Comparison of ENCODE assay signal across 10 cellular contexts in genomic region chr1:212635141-212635601, GRCh38. TPM values are rescaled to one million over a fixed set of nuclear protein-coding genes. Genes with fewer than 3 reads are reported as not detected.
DNase-seq lines count a peak whose midpoint lies in the region; ATAC-seq lines count a peak whose summit lies in the region.
"Had no signal": no experiment of that assay in that cellular context is flagged by ENCODE, and none has a peak within 500 bp of the region (broad histone marks: within the 10 kb centered on the region; RNA-seq: fewer than 3 reads in every experiment).

No MANE protein-coding gene starts in this region.

- peak overlapping the region; percentile 29 for H3K27ac ChIP-seq in mesendoderm (ENCODE audit: low read depth, low read length)

- H3K79me2 ChIP-seq in mesendoderm (ENCODE audit: control insufficient read depth, insufficient read depth, low read length) = no peaks in the 10 kb centered on the region

- H3K4me2 ChIP-seq in mesendoderm (ENCODE audit: low read length) = no peak overlapping the region

- H2BK5ac ChIP-seq in mesendoderm (ENCODE audit: low read length) = no peak overlapping the region

- peaks cover 33% of the 10 kb centered on the region for H3K4me1 Mint-ChIP-seq in activated T-helper 2 cell treated with anti-CD3 and anti-CD28 coated beads, Interferon-gamma antibody, Interleukin-2, Interleukin-4, amounts not matched to agents 10 μg/mL and 5 μg/mL and 100 μg/mL, durations not matched to agents 14 hours and 24 hours and 36 hours (ENCODE audit: low read depth)

- H3K27me3 ChIP-seq in mesendoderm (ENCODE audit: insufficient read depth, low read length, poor library complexity) = no peaks in the 10 kb centered on the region

- H2AK5ac ChIP-seq in mesendoderm (ENCODE audit: low read length) = no peak overlapping the region

- H3K4ac ChIP-seq in mesendoderm (ENCODE audit: low read depth, low read length) = peak overlapping the region; percentile 18

- no peak overlapping the region for H3K18ac ChIP-seq in mesendoderm (ENCODE audit: low read length)

- H3K36me3 ChIP-seq in mesendoderm (ENCODE audit: control insufficient read depth, insufficient read depth, low read length) = no peaks in the 10 kb centered on the region

- intact Hi-C loops in activated T-helper 2 cell treated with anti-CD3 and anti-CD28 coated beads, Interferon-gamma antibody, Interleukin-2, Interleukin-4, amounts not matched to agents 10 μg/mL and 5 μg/mL and 100 μg/mL, durations not matched to agents 14 hours and 24 hours and 36 hours (cut with micrococcal nuclease) = no loop called here

- H3K4me3 Mint-ChIP-seq in activated T-helper 2 cell treated with anti-CD3 and anti-CD28 coated beads, Interferon-gamma antibody, Interleukin-2, Interleukin-4, amounts not matched to agents 10 μg/mL and 5 μg/mL and 100 μg/mL, durations not matched to agents 14 hours and 24 hours and 36 hours (ENCODE audit: low read depth) = no peak overlapping the region

- no peak overlapping the region for H2BK15ac ChIP-seq in mesendoderm (replicated peaks; ENCODE audit: low read depth)

- no peak overlapping the region for H2BK120ac ChIP-seq in mesendoderm (ENCODE audit: low read depth, low read length)

- no peaks in the 10 kb centered on the region for H3K79me1 ChIP-seq in mesendoderm (ENCODE audit: low read length)

- H3K27ac Mint-ChIP-seq in activated T-helper 2 cell treated with anti-CD3 and anti-CD28 coated beads, Interferon-gamma antibody, Interleukin-2, Interleukin-4, amounts not matched to agents 10 μg/mL and 5 μg/mL and 100 μg/mL, durations not matched to agents 14 hours and 24 hours and 36 hours = peak overlapping the region; percentile 21

- H3K27me3 Mint-ChIP-seq in activated T-helper 2 cell treated with anti-CD3 and anti-CD28 coated beads, Interferon-gamma antibody, Interleukin-2, Interleukin-4, amounts not matched to agents 10 μg/mL and 5 μg/mL and 100 μg/mL, durations not matched to agents 14 hours and 24 hours and 36 hours (ENCODE audit: low read depth) = peaks cover 13% of the 10 kb centered on the region

- peaks cover 10% of the 10 kb centered on the region for H3K9me3 Mint-ChIP-seq in activated T-helper 2 cell treated with anti-CD3 and anti-CD28 coated beads, Interferon-gamma antibody, Interleukin-2, Interleukin-4, amounts not matched to agents 10 μg/mL and 5 μg/mL and 100 μg/mL, durations not matched to agents 14 hours and 24 hours and 36 hours

- no peak overlapping the region for H3K4me3 ChIP-seq in mesendoderm (ENCODE audit: low read length)

- peak; percentile 77 for DNase-seq in CD1c-positive myeloid dendritic cell (ENCODE audit: extremely low spot score)
- DNase-seq in activated T-helper 2 cell treated with anti-CD3 and anti-CD28 coated beads, Interferon-gamma antibody, Interleukin-2, Interleukin-4, amounts not matched to agents 10 μg/mL and 5 μg/mL and 100 μg/mL, durations not matched to agents 14 hours and 24 hours and 36 hours (ENCODE audit: low spot score) = no peak
- DNase-seq in mesendoderm = no peak
- no peak for DNase-seq in hypothalamus (lab: John Stamatoyannopoulos, UW)
- DNase-seq in activated gamma-delta T cell treated with Interleukin-2 at 50 U/mL for 16 hours = no peak
- DNase-seq in stimulated activated CD4-positive, alpha-beta T cell treated with anti-CD3 and anti-CD28 coated beads, Interleukin-2, amount 100 ng/mL, for 48 hours = no peak
- no peak for DNase-seq in stimulated activated CD4-positive, alpha-beta T cell treated with anti-CD3 and anti-CD28 coated beads, Interleukin-12 subunit alpha, Interleukin-12 subunit beta, amount 100 ng/mL, for 4 hours
- DNase-seq: activated CD4-positive, alpha-beta T cell treated with anti-CD3 and anti-CD28 coated beads for 1 hour; glutamatergic neuron had no signal

- no peak overlapping the region for H3K23ac ChIP-seq in mesendoderm (ENCODE audit: low read length)

- no peak overlapping the region for H3K9ac ChIP-seq in mesendoderm (ENCODE audit: low read length)

- peaks cover 11% of the 10 kb centered on the region for H3K4me1 ChIP-seq in mesendoderm (ENCODE audit: control insufficient read depth, low read depth, low read length)

- no peak overlapping the region for H4K8ac ChIP-seq in mesendoderm (ENCODE audit: low read depth, low read length)

- no peak overlapping the region for H4K5ac ChIP-seq in mesendoderm (ENCODE audit: low read length)

- H3K56ac ChIP-seq in mesendoderm (ENCODE audit: low read length) = no peak overlapping the region

- peak; percentile 68 for ATAC-seq in HG02610 (IDR thresholded peaks at IDR 0.05; ENCODE audit: unreplicated experiment)

- H3K36me3 Mint-ChIP-seq in activated T-helper 2 cell treated with anti-CD3 and anti-CD28 coated beads, Interferon-gamma antibody, Interleukin-2, Interleukin-4, amounts not matched to agents 10 μg/mL and 5 μg/mL and 100 μg/mL, durations not matched to agents 14 hours and 24 hours and 36 hours (ENCODE audit: low read depth) = peaks cover 7% of the 10 kb centered on the region

RNA-seq across cellular contexts. Expression of gene ATF3, which starts 26.6 kb away (rescaled TPM):
- 17.9 and 23.9 TPM in 2 replicates for total RNA-seq in activated T-helper 2 cell treated with anti-CD3 and anti-CD28 coated beads, Interferon-gamma antibody, Interleukin-2, Interleukin-4, amounts not matched to agents 10 μg/mL and 5 μg/mL and 100 μg/mL, durations not matched to agents 14 hours and 24 hours and 36 hours
- 19.0 TPM for polyA plus RNA-seq in mesendoderm (2013, experiment 1 of 2)
- polyA plus RNA-seq in mesendoderm (2013, experiment 2 of 2) = 21.3 TPM
